ENCODE assay signal across 21 cellular contexts in genomic region chr2:72543527-72544216, GRCh38.
"Had no signal": no experiment of that assay in that cellular context is flagged by ENCODE, and none has a peak within 500 bp of the region (broad histone marks: within the 10 kb centered on the region; RNA-seq: fewer than 3 reads in every experiment).

No MANE protein-coding gene starts in this region.

- H3K4me1 ChIP-seq: pancreas, uterus had no signal

- H3K4me3 ChIP-seq: dorsolateral prefrontal cortex, heart right ventricle, pancreas, skin epidermis, uterus had no signal

- FAIRE-seq: astrocyte, colon, keratinocyte, pancreas had no signal

- H3K27ac ChIP-seq: dorsolateral prefrontal cortex, heart right ventricle, neutrophil, pancreas, skin epidermis, uterus had no signal

- H3K36me3 ChIP-seq: heart right ventricle, neutrophil, pancreas, uterus had no signal

- H3K9me3 ChIP-seq: heart right ventricle, neutrophil, pancreas, uterus had no signal

- DNase-seq: activated CD4-positive, alpha-beta T cell treated with anti-CD3 and anti-CD28 coated beads for 4 hours; activated CD4-positive, alpha-beta T cell treated with anti-CD3 and anti-CD28 coated beads, Interleukin-2, amount 50 U/mL, for 48 hours; activated CD4-positive, CD25-positive, alpha-beta regulatory T cell; activated CD8-positive, alpha-beta memory T cell treated with anti-CD3 and anti-CD28 coated beads, Interleukin-2, amount 50 U/mL, for 48 hours; activated naive CD4-positive, alpha-beta T cell; activated T-cell treated with anti-CD3 and anti-CD28 coated beads, Interleukin-2, amount 50 U/mL, for 4 hours; dorsolateral prefrontal cortex; effector memory CD8-positive, alpha-beta T cell; heart right ventricle; left colon; pancreas; right cardiac atrium; stimulated activated CD4-positive, alpha-beta T cell treated with anti-CD3 and anti-CD28 coated beads, Interleukin-2, amount 100 ng/mL, for 24 hours; trophoblast cell; uterus had no signal

- H3K27me3 ChIP-seq: dorsolateral prefrontal cortex, heart right ventricle, neutrophil, pancreas, uterus had no signal

- ATAC-seq: activated T-cell treated with anti-CD3 and anti-CD28 coated beads, Interleukin-2, amount 50 U/mL, for 4 hours; effector memory CD8-positive, alpha-beta T cell; left colon; pancreas; right cardiac atrium; stimulated activated memory B cell treated with anti-CD40 and anti-IgM and Interleukin-4, amounts not matched to agents 10 μg/mL and 1 μg/mL and 100 μg/mL, for 72 hours had no signal
